Comparison of ENCODE assay signal across 24 cellular contexts in genomic region chr6:154638369-154638768, GRCh38.
DNase-seq lines count a peak whose midpoint lies in the region; ATAC-seq, FAIRE-seq and TF ChIP-seq lines count a peak whose summit lies in the region.
"Had no signal": no experiment of that assay in that cellular context is flagged by ENCODE, and none has a peak within 500 bp of the region (broad histone marks: within the 10 kb centered on the region; RNA-seq: fewer than 3 reads in every experiment).

No MANE protein-coding gene starts in this region.

- no peaks in the 10 kb centered on the region for H4K20me1 ChIP-seq in GM23248 (ENCODE audit: insufficient read depth)
- no peaks in the 10 kb centered on the region for H4K20me1 ChIP-seq in endothelial cell of umbilical vein (replicated peaks; ENCODE audit: control insufficient read depth, extremely low read depth, insufficient read depth, low read length)

- peaks cover 2% of the 10 kb centered on the region for H3K27me3 Mint-ChIP-seq in activated naive CD4-positive, alpha-beta T cell treated with anti-CD3 and anti-CD28 coated beads for 36 hours (ENCODE audit: low read depth)

- H3K9me2 ChIP-seq in GM23248 (ENCODE audit: insufficient read depth): no peaks in the 10 kb centered on the region

- intact Hi-C loops in endothelial cell of umbilical vein (cut with micrococcal nuclease): no loop called here
- intact Hi-C loops in activated naive CD4-positive, alpha-beta T cell treated with anti-CD3 and anti-CD28 coated beads for 36 hours (cut with micrococcal nuclease): no loop called here

- H3K9me3 ChIP-seq in GM23248 (ENCODE audit: low read depth) (no peaks in the 10 kb centered on the region), endothelial cell of umbilical vein (replicated peaks; ENCODE audit: control insufficient read depth, insufficient read depth, low read length) (no peaks in the 10 kb centered on the region)
- H3K9me3 ChIP-seq: adrenal gland, thyroid gland had no signal

- no peak for TF ChIP-seq POLR2A in endothelial cell of umbilical vein (IDR thresholded peaks at IDR 0.05; ENCODE audit: low read depth, low read length)

- no peak overlapping the region for H3K27ac Mint-ChIP-seq in activated naive CD4-positive, alpha-beta T cell treated with anti-CD3 and anti-CD28 coated beads for 36 hours
- H3K27ac Mint-ChIP-seq: activated CD4-positive, alpha-beta memory T cell treated with anti-CD3 and anti-CD28 coated beads, Interleukin-2, amount 10 ng/mL, durations not matched to agents 7 days and 5 days; CD4-positive, alpha-beta memory T cell had no signal

- H3K27me3 ChIP-seq in GM23248 (replicated peaks; ENCODE audit: insufficient read depth) (no peaks in the 10 kb centered on the region), endothelial cell of umbilical vein (ENCODE audit: control insufficient read depth in 2 of 2, insufficient read depth in 2 of 2, low read length in 2 of 2) (no peaks in the 10 kb centered on the region)
- H3K27me3 ChIP-seq: thyroid gland had no signal

- CTCF ChIA-PET in endothelial cell of umbilical vein (lab: Charles Lee): interaction anchor here (0.8 to 1.0 kb wide), 3 partner anchors 10 to 138 kb away, joined by 3 to 4 read pairs (median 3); no protein-coding TSS in a partner anchor
- CTCF ChIA-PET in activated naive CD4-positive, alpha-beta T cell treated with anti-CD3 and anti-CD28 coated beads for 36 hours (lab: Charles Lee): no interaction called here

- H3K4me3 ChIP-seq in GM23248: no peak overlapping the region
- peak overlapping the region in 1 of 3 experiments; percentile 8 for H3K4me3 ChIP-seq in endothelial cell of umbilical vein (replicated peaks in 1 of 3; ENCODE audit: insufficient read depth in 1 of 3, low read depth in 1 of 3, low read length in 3 of 3)
- H3K4me3 ChIP-seq: adrenal gland, GM12878, lower lobe of right lung, thyroid gland had no signal

- H3K9ac ChIP-seq in GM23248 (no peak overlapping the region), endothelial cell of umbilical vein (replicated peaks; ENCODE audit: extremely low read depth, insufficient read depth, low read length) (peak overlapping the region; percentile 26)

- dilution Hi-C loops in endothelial cell of umbilical vein (cut with MboI; ENCODE audit: extremely low pct_ligation_motif_present, low sequenced_read_pairs): no loop called here

- H3K79me2 ChIP-seq in GM23248 (ENCODE audit: insufficient read depth) (no peaks in the 10 kb centered on the region), endothelial cell of umbilical vein (ENCODE audit: control insufficient read depth, insufficient read depth, low read length) (no peaks in the 10 kb centered on the region)

- no peak overlapping the region for H3K27ac ChIP-seq in GM23248
- H3K27ac ChIP-seq in endothelial cell of umbilical vein (ENCODE audit: insufficient read depth, low read depth, low read length): peak overlapping the region; percentile 37
- H3K27ac ChIP-seq: adrenal gland, lower lobe of right lung had no signal

- H2AFZ ChIP-seq in GM23248: no peak overlapping the region
- H2AFZ ChIP-seq in endothelial cell of umbilical vein (ENCODE audit: low read depth, low read length): no peak overlapping the region

- peaks cover 5% of the 10 kb centered on the region for H3K9me3 Mint-ChIP-seq in activated naive CD4-positive, alpha-beta T cell treated with anti-CD3 and anti-CD28 coated beads for 36 hours
- H3K9me3 Mint-ChIP-seq: activated CD4-positive, alpha-beta memory T cell treated with anti-CD3 and anti-CD28 coated beads, Interleukin-2, amount 10 ng/mL, durations not matched to agents 7 days and 5 days had no signal

- ATAC-seq in HG02763 (IDR thresholded peaks at IDR 0.05; ENCODE audit: unreplicated experiment): no peak
- ATAC-seq: GM12878; lower lobe of right lung; stimulated activated naive CD8-positive, alpha-beta T cell treated with anti-CD3 and anti-CD28 coated beads, Interleukin-15, Interleukin-2, amounts not matched to agents 100 U/mL and 50 U/mL, for 24 hours had no signal

- H3K4me1 Mint-ChIP-seq in activated naive CD4-positive, alpha-beta T cell treated with anti-CD3 and anti-CD28 coated beads for 36 hours (ENCODE audit: low read depth): no peaks in the 10 kb centered on the region
- H3K4me1 Mint-ChIP-seq: activated CD4-positive, alpha-beta memory T cell treated with anti-CD3 and anti-CD28 coated beads, Interleukin-2, amount 10 ng/mL, durations not matched to agents 7 days and 5 days; CD4-positive, alpha-beta memory T cell had no signal

- no peak overlapping the region for H3K4me3 Mint-ChIP-seq in activated naive CD4-positive, alpha-beta T cell treated with anti-CD3 and anti-CD28 coated beads for 36 hours
- H3K4me3 Mint-ChIP-seq: activated CD4-positive, alpha-beta memory T cell treated with anti-CD3 and anti-CD28 coated beads, Interleukin-2, amount 10 ng/mL, durations not matched to agents 7 days and 5 days; CD4-positive, alpha-beta memory T cell had no signal

- BruUV-seq in endothelial cell of umbilical vein (replicated peaks; lab: Mats Ljungman, UMichigan): no TSS peak

- no peak for TF ChIP-seq CTCF in endothelial cell of umbilical vein (IDR thresholded peaks at IDR 0.05; ENCODE audit: extremely low read depth in 1 of 2, insufficient read depth in 1 of 2, low read depth in 1 of 2, low read length in 2 of 2)

- 44 to 60% methylated on average over 3 of the region's 3 CpGs for WGBS in GM23248 (ENCODE audit: low coverage in 1 of 2, low lambda C conversion rate in 2 of 2, missing lambda C conversion rate in 2 of 2), 2 experiments

- H3K4me1 ChIP-seq in GM23248 (ENCODE audit: insufficient read depth) (no peaks in the 10 kb centered on the region), endothelial cell of umbilical vein (ENCODE audit: control insufficient read depth, extremely low read depth, insufficient read depth, low read length) (peaks cover 7% of the 10 kb centered on the region)
- H3K4me1 ChIP-seq: adrenal gland, lower lobe of right lung, thyroid gland had no signal

- no peaks in the 10 kb centered on the region for H3K36me3 Mint-ChIP-seq in activated naive CD4-positive, alpha-beta T cell treated with anti-CD3 and anti-CD28 coated beads for 36 hours (ENCODE audit: low read depth)
- H3K36me3 Mint-ChIP-seq: CD4-positive, alpha-beta memory T cell had no signal

- no peaks in the 10 kb centered on the region for H3K9me1 ChIP-seq in endothelial cell of umbilical vein (replicated peaks; ENCODE audit: control insufficient read depth, extremely low read depth, insufficient read depth, low read length)

- no peaks in the 10 kb centered on the region for H3F3A ChIP-seq in GM23248 (ENCODE audit: insufficient read depth)

- POLR2A ChIA-PET in endothelial cell of umbilical vein (lab: Charles Lee): no interaction called here

- DNase-seq in GM23248 (peak; percentile 15), NCI-H82 treated with DMSO at 0.1 percent for 48 hours (lab: John Stamatoyannopoulos, UW; ENCODE audit: unreplicated experiment) (peak; percentile 65), endothelial cell of umbilical vein (ENCODE audit: low read depth, low spot score) (peak; percentile 93), non-pigmented ciliary epithelial cell (ENCODE audit: low read depth) (peak; percentile 46), MV-4-11 (lab: John Stamatoyannopoulos, UW) (no peak), DMS153 treated with DMSO at 0.1 percent for 48 hours (lab: John Stamatoyannopoulos, UW; ENCODE audit: unreplicated experiment) (no peak)
- no peak for DNase-seq in activated naive CD4-positive, alpha-beta T cell treated with anti-CD3 and anti-CD28 coated beads for 36 hours
- DNase-seq: activated CD4-positive, alpha-beta memory T cell treated with anti-CD3 and anti-CD28 coated beads, Interleukin-2, amount 10 ng/mL, durations not matched to agents 7 days and 5 days; activated CD4-positive, CD25-positive, alpha-beta regulatory T cell; activated gamma-delta T cell; adrenal gland; caudate nucleus; CD4-positive, alpha-beta memory T cell; DMS153; hippocampal formation; lower lobe of right lung; NCI-H1417 treated with DMSO at 0.1 percent for 48 hours; NCI-H524; RPMI8226; stimulated activated CD4-positive, alpha-beta T cell treated with anti-CD3 and anti-CD28 coated beads, Interleukin-4, amount 100 ng/mL, for 4 hours; stimulated activated naive CD8-positive, alpha-beta T cell treated with anti-CD3 and anti-CD28 coated beads, Interleukin-15, Interleukin-2, amounts not matched to agents 100 U/mL and 50 U/mL, for 24 hours; thyroid gland had no signal

- H3K4me2 ChIP-seq in GM23248 (ENCODE audit: unreplicated experiment) (no peak overlapping the region), endothelial cell of umbilical vein (ENCODE audit: insufficient read depth, low read length) (peak overlapping the region; percentile 78)

- H3K36me3 ChIP-seq in GM23248 (ENCODE audit: low read depth) (no peaks in the 10 kb centered on the region), endothelial cell of umbilical vein (ENCODE audit: control insufficient read depth in 2 of 2, extremely low read depth in 1 of 2, insufficient read depth in 2 of 2, low read length in 2 of 2) (no peaks in the 10 kb centered on the region)
- H3K36me3 ChIP-seq: adrenal gland, lower lobe of right lung, thyroid gland had no signal

- FAIRE-seq in endothelial cell of umbilical vein (lab: Jason Lieb, UNC): peak; percentile 86
- FAIRE-seq: GM12878 had no signal

- in situ Hi-C loops in GM23248 (cut with MboI): no loop called here

TF ChIP-seq in endothelial cell of umbilical vein, 7 proteins besides CTCF, POLR2A, EP300 and RAD21:
- TF ChIP-seq MYC (IDR thresholded peaks at IDR 0.05; ENCODE audit: low read depth, low read length) (no peak), GATA2 (IDR thresholded peaks at IDR 0.05; ENCODE audit: insufficient read depth, insufficient read length, low read depth, low read length) (peak; percentile 21), JUN (IDR thresholded peaks at IDR 0.05; ENCODE audit: borderline replicate concordance, insufficient read depth, insufficient read length, low read depth) (peak; percentile 38), FOS (IDR thresholded peaks at IDR 0.05; ENCODE audit: borderline replicate concordance, insufficient read depth, low read length) (peak; percentile 59), POLR2AphosphoS5 (IDR thresholded peaks at IDR 0.05; ENCODE audit: insufficient read depth, low read depth, low read length) (peak; percentile 27), MAX (IDR thresholded peaks at IDR 0.05; ENCODE audit: insufficient read depth, insufficient read length) (no peak), EZH2 (IDR thresholded peaks at IDR 0.05; ENCODE audit: borderline replicate concordance, low read depth, low read length, severe bottlenecking) (no peak)

Comparison
In these comparisons a context has a peak if more than half of its experiments do, and no peak if none do; other contexts are left out.
1. DNase-seq: peak in GM23248 (single experiment), NCI-H82 treated with DMSO at 0.1 percent for 48 hours (single experiment), endothelial cell of umbilical vein (single experiment) and non-pigmented ciliary epithelial cell (single experiment); none in MV-4-11 (single experiment), DMS153 treated with DMSO at 0.1 percent for 48 hours (single experiment) and activated naive CD4-positive, alpha-beta T cell treated with anti-CD3 and anti-CD28 coated beads for 36 hours (single experiment).